Comparison of ENCODE assay signal across 21 cellular contexts in the genomic region with DNA sequence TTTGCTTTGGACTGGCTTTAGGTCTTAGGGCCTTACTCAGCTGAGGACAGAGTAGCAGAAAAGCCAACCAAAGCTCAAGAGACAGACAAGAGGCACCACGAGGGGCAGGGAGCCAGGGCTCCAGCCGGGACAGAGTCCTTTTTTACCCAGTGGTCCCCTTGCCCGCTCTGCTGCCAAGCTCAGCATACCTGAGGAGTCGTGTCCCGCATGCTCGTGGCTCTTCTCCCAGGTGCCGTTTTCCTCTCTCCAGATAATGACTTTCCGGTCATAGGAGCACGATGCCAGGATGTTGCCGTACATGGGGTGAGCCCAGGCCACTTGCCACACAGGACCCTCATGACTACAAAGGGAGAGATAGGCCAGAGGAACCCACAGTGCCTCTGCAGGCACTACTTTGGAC. TPM values are rescaled to one million over a fixed set of nuclear protein-coding genes. Genes with fewer than 3 reads are reported as not detected.
"Had no signal": no experiment of that assay in that cellular context is flagged by ENCODE, and none has a peak within 500 bp of the region (broad histone marks: within the 10 kb centered on the region; RNA-seq: fewer than 3 reads in every experiment).

No MANE protein-coding gene starts in this region.

- H3K36me3 ChIP-seq: ovary, uterus had no signal

- H2AFZ ChIP-seq: neural progenitor cell had no signal

- H3K9me3 Mint-ChIP-seq: endodermal cell, naive B cell, neural progenitor cell had no signal

- ATAC-seq: activated CD4-positive, CD25-positive, alpha-beta regulatory T cell treated with anti-CD3 and anti-CD28 coated beads, Interleukin-2, amount 50 U/mL, for 24 hours; activated CD8-positive, alpha-beta T cell treated with anti-CD3 and anti-CD28 coated beads, Interleukin-2, amount 10 ng/mL, durations not matched to agents 7 days and 5 days had no signal

- H3K9me3 ChIP-seq: ovary, prostate gland, transverse colon, uterus had no signal

- H3K27ac ChIP-seq: neural progenitor cell, ovary, prostate gland, transverse colon, uterus, VCaP had no signal

- DNase-seq: activated CD4-positive, alpha-beta T cell treated with anti-CD3 and anti-CD28 coated beads, Interleukin-2, amount 50 U/mL, for 1 hour; activated CD8-positive, alpha-beta memory T cell treated with anti-CD3 and anti-CD28 coated beads, Interleukin-2, amount 50 U/mL, for 4 hours; activated CD8-positive, alpha-beta T cell treated with anti-CD3 and anti-CD28 coated beads, Interleukin-2, amount 10 ng/mL, durations not matched to agents 7 days and 5 days; activated naive CD4-positive, alpha-beta T cell treated with Interleukin-2 at 50 U/mL for 16 hours; activated T-cell treated with anti-CD3 and anti-CD28 coated beads, Interleukin-2, amount 50 U/mL, for 48 hours; cerebellar nuclear complex; cortex of kidney; endodermal cell; naive B cell; ovary; stimulated activated CD4-positive, alpha-beta T cell treated with anti-CD3 and anti-CD28 coated beads, Interleukin-12 subunit alpha, Interleukin-12 subunit beta, amount 100 ng/mL, for 4 hours; stimulated activated CD4-positive, alpha-beta T cell treated with anti-CD3 and anti-CD28 coated beads, Interleukin-4, amount 100 ng/mL, for 4 hours; transverse colon; uterus had no signal

- H3K4me1 Mint-ChIP-seq: naive B cell, neural progenitor cell had no signal

- H3K27ac Mint-ChIP-seq: activated CD8-positive, alpha-beta T cell treated with anti-CD3 and anti-CD28 coated beads, Interleukin-2, amount 10 ng/mL, durations not matched to agents 7 days and 5 days; endodermal cell; neural progenitor cell had no signal

- H3K27me3 Mint-ChIP-seq: naive B cell had no signal

- H3K27me3 ChIP-seq: neural progenitor cell, ovary, transverse colon, uterus had no signal

- H3K4me3 ChIP-seq: lung, neural progenitor cell, ovary, prostate gland, transverse colon, uterus had no signal

- H3K4me2 ChIP-seq: neural progenitor cell had no signal

- H3K4me3 Mint-ChIP-seq: activated CD8-positive, alpha-beta T cell treated with anti-CD3 and anti-CD28 coated beads, Interleukin-2, amount 10 ng/mL, durations not matched to agents 7 days and 5 days; endodermal cell; naive B cell; neural progenitor cell had no signal

- H3K4me1 ChIP-seq: neural progenitor cell, prostate gland, uterus had no signal

RNA-seq across cellular contexts. Expression of a gene that starts 19.6 kb away (rescaled TPM):
- total RNA-seq: endodermal cell, epithelial cell of proximal tubule, fibroblast of lung had no signal
